Comparison of ENCODE assay signal across 9 cellular contexts in genomic region chr5:72452515-72453259, GRCh38. TPM values are rescaled to one million over a fixed set of nuclear protein-coding genes. Genes with fewer than 3 reads are reported as not detected.
DNase-seq lines count a peak whose midpoint lies in the region; ATAC-seq, FAIRE-seq and TF ChIP-seq lines count a peak whose summit lies in the region.
"Had no signal": no experiment of that assay in that cellular context is flagged by ENCODE, and none has a peak within 500 bp of the region (broad histone marks: within the 10 kb centered on the region; RNA-seq: fewer than 3 reads in every experiment).

No MANE protein-coding gene starts in this region.

- in situ Hi-C loops in G401 (cut with HindIII; ENCODE audit: low sequenced_read_pairs), result no loop called here

- no peak for TF ChIP-seq EP300 in A549 (IDR thresholded peaks at IDR 0.05)

- H3K27me3 ChIP-seq in duodenal mucosa (ENCODE audit: control insufficient read depth in 1 of 2, insufficient read depth in 2 of 2, low read length in 2 of 2), result no peaks in the 10 kb centered on the region
- H3K27me3 ChIP-seq in naive thymus-derived CD4-positive, alpha-beta T cell (ENCODE audit: control insufficient read depth in 2 of 2, insufficient read depth in 2 of 2, low read length in 2 of 2), result no peaks in the 10 kb centered on the region

- H3K27ac Mint-ChIP-seq in naive thymus-derived CD4-positive, alpha-beta T cell, result no peak overlapping the region

- intact Hi-C loops in mucosa of descending colon (cut with DNase I, micrococcal nuclease), result no loop called here
- intact Hi-C loops in naive thymus-derived CD4-positive, alpha-beta T cell (cut with micrococcal nuclease), result no loop called here

- peak; percentile 61 to 79 for DNase-seq in A549 (ENCODE audit: low read depth in 1 of 2, low spot score in 1 of 2)
- DNase-seq in HTR-8/SVneo (ENCODE audit: insufficient read length, low spot score), result peak; percentile 80
- peak in 2 of 3 donors; percentile 44 to 78 for DNase-seq in mucosa of descending colon
- no peak for DNase-seq in NCI-H345 (lab: John Stamatoyannopoulos, UW)
- DNase-seq in G401 (ENCODE audit: low spot score), result no peak
- no peak for DNase-seq in naive thymus-derived CD4-positive, alpha-beta T cell
- DNase-seq in NCI-H2196 (lab: John Stamatoyannopoulos, UW; ENCODE audit: unreplicated experiment), result no peak

- H3K9me3 Mint-ChIP-seq in naive thymus-derived CD4-positive, alpha-beta T cell, result peaks cover 0 to 1% (median 0%) of the 10 kb centered on the region in 11 donors

- CTCF ChIA-PET in A549 (lab: Yijun Ruan, JAX), result interaction anchor here (0.6 to 2.9 kb wide), 6 partner anchors 11 to 86 kb away, joined by 3 to 8 read pairs (median 4); no protein-coding TSS in a partner anchor
- CTCF ChIA-PET in naive thymus-derived CD4-positive, alpha-beta T cell (lab: Charles Lee), result no interaction called here

- POLR2A ChIA-PET in A549 (lab: Yijun Ruan, JAX), result interaction anchor here (0.9 kb wide), 1 partner anchor 13 kb away, joined by 3 read pairs; no protein-coding TSS in a partner anchor
- POLR2A ChIA-PET in naive thymus-derived CD4-positive, alpha-beta T cell (lab: Charles Lee), result no interaction called here

- H3K36me3 ChIP-seq in duodenal mucosa (ENCODE audit: control insufficient read depth in 1 of 2, insufficient read depth in 2 of 2, low read length in 2 of 2) (no peaks in the 10 kb centered on the region), mucosa of descending colon (ENCODE audit: low read depth) (no peaks in the 10 kb centered on the region)
- H3K36me3 ChIP-seq in naive thymus-derived CD4-positive, alpha-beta T cell (ENCODE audit: control insufficient read depth in 2 of 3, insufficient read depth in 3 of 3, low read length in 3 of 3), result no peaks in the 10 kb centered on the region

- H3K4me3 ChIP-seq in A549 (no peak overlapping the region), duodenal mucosa (ENCODE audit: low read depth in 1 of 2, low read length in 2 of 2) (peak overlapping the region; percentile 15 to 36), mucosa of descending colon (no peak overlapping the region)
- no peak overlapping the region for H3K4me3 ChIP-seq in naive thymus-derived CD4-positive, alpha-beta T cell (ENCODE audit: low read length)

- H3K27me3 Mint-ChIP-seq in naive thymus-derived CD4-positive, alpha-beta T cell, result peaks cover 0 to 10% (median 6%) of the 10 kb centered on the region in 5 donors

- peak in 1 of 2 experiments; percentile 21; a peak in 1 of 5 replicates for TF ChIP-seq RAD21 in A549 (conservative IDR thresholded peaks at IDR 0.05 in 1 of 2, IDR thresholded peaks at IDR 0.05 in 1 of 2)

- peak overlapping the region; percentile 72 for H3K4me2 ChIP-seq in A549

- H3K9ac ChIP-seq in duodenal mucosa (ENCODE audit: low read depth in 1 of 2, low read length in 2 of 2), result no peak overlapping the region

- no peak for TF ChIP-seq POLR2A in A549 (IDR thresholded peaks at IDR 0.05; ENCODE audit: low read length)

- FAIRE-seq in A549 (lab: Jason Lieb, UNC) (no peak), HTR-8/SVneo (lab: Jason Lieb, UNC) (peak; percentile 4)

- peaks cover 0 to 4% (median 0%) of the 10 kb centered on the region in 7 donors for H3K4me1 Mint-ChIP-seq in naive thymus-derived CD4-positive, alpha-beta T cell

- H3K4me1 ChIP-seq in A549, result peaks cover 26% of the 10 kb centered on the region
- peaks cover 20 to 23% of the 10 kb centered on the region in 2 donors for H3K4me1 ChIP-seq in duodenal mucosa (ENCODE audit: control insufficient read depth in 1 of 2, insufficient read depth in 2 of 2, low read length in 2 of 2)
- H3K4me1 ChIP-seq in mucosa of descending colon (ENCODE audit: low read depth), result peaks cover 10% of the 10 kb centered on the region
- no peaks in the 10 kb centered on the region for H3K4me1 ChIP-seq in naive thymus-derived CD4-positive, alpha-beta T cell (ENCODE audit: control insufficient read depth in 2 of 2, insufficient read depth in 2 of 2, low read length in 2 of 2)

- H3K36me3 Mint-ChIP-seq in naive thymus-derived CD4-positive, alpha-beta T cell, result no peaks in the 10 kb centered on the region

- H3K27ac ChIP-seq in A549, result peak overlapping the region; percentile 71 to 89
- H3K27ac ChIP-seq in duodenal mucosa (ENCODE audit: low read depth, low read length), result peak overlapping the region; percentile 71
- H3K27ac ChIP-seq in naive thymus-derived CD4-positive, alpha-beta T cell (ENCODE audit: low read depth, low read length), result no peak overlapping the region
- H3K27ac ChIP-seq: C4-2B had no signal

- peak; percentile 91 to 93 for ATAC-seq in A549
- peak; percentile 90 for ATAC-seq in mucosa of descending colon
- no peak for ATAC-seq in naive thymus-derived CD4-positive, alpha-beta T cell

- 11% methylated on average over 9 of the region's 9 CpGs for WGBS in A549 (ENCODE audit: missing lambda C conversion rate)

- no peak overlapping the region for H3K4me3 Mint-ChIP-seq in naive thymus-derived CD4-positive, alpha-beta T cell

- H3K9me3 ChIP-seq in A549, result no peaks in the 10 kb centered on the region
- H3K9me3 ChIP-seq in duodenal mucosa (ENCODE audit: control insufficient read depth in 1 of 2, low read length in 2 of 2), result no peaks in the 10 kb centered on the region
- H3K9me3 ChIP-seq in mucosa of descending colon, result no peaks in the 10 kb centered on the region
- no peaks in the 10 kb centered on the region for H3K9me3 ChIP-seq in naive thymus-derived CD4-positive, alpha-beta T cell (ENCODE audit: control insufficient read depth in 2 of 3, low read length in 3 of 3)

- TF ChIP-seq CTCF in A549 (IDR thresholded peaks at IDR 0.05) (no peak), mucosa of descending colon (IDR thresholded peaks at IDR 0.05) (no peak)

TF ChIP-seq in A549, 52 proteins besides CTCF, POLR2A, EP300 and RAD21:
- TF ChIP-seq SMC3 (IDR thresholded peaks at IDR 0.05) (0 out of 3 replicates have a peak, but pooled peaks have one; percentile 17), JUN (IDR thresholded peaks at IDR 0.05) (peak; percentile 41 to 53; a peak in 1 of 5 replicates), KDM1A (IDR thresholded peaks at IDR 0.05; ENCODE audit: low read depth) (no peak), JUNB (IDR thresholded peaks at IDR 0.05) (0 out of 2 replicates have a peak, but pooled peaks have one; percentile 34), FOSL2 (IDR thresholded peaks at IDR 0.05) (peak; percentile 37; the same call in 1 of the 2 replicates), FOSL2 (CRISPR knock-in tag; IDR thresholded peaks at IDR 0.05) (peak; percentile 70), MAX (IDR thresholded peaks at IDR 0.05) (0 out of 2 replicates have a peak, but pooled peaks have one; percentile 8)

RNA-seq across cellular contexts. Expression of gene ZNF366, which starts 54.5 kb away (rescaled TPM):
- polyA plus RNA-seq in A549 (2011; rRNA removed), result not detected in 2 replicates
- not detected in 2 replicates for polyA plus RNA-seq in A549 (2012; cell fraction: cytosol; rRNA removed)
- polyA plus RNA-seq in A549 (2012; cell fraction: nucleus; rRNA removed), result not detected in 2 replicates
- not detected in 3 replicates for polyA plus RNA-seq in A549 (2017; fragmentation: RNase III; extraction: RNeasy Plus Mini Kit Qiagen cat#74134 plus additional on column Dnase treatment)
- not detected in 2 replicates for polyA minus RNA-seq in A549 (2011; rRNA and poly(A)+ RNA removed)
- total RNA-seq in mucosa of descending colon, result 1 to 10 TPM in 2 of 3 donors, under 1 TPM in 1; 0.96 to 1.6 (median 1.6) TPM
- total RNA-seq in G401 (2014; rRNA removed; shearing (Covaris generic)), result not detected in 2 replicates
- total RNA-seq in naive thymus-derived CD4-positive, alpha-beta T cell, result 1 to 10 TPM in 1 of 5 experiments, under 1 TPM in 2, not detected in 2; 0.11 to 1.1 (median 0.19) TPM
- not detected for polyA plus RNA-seq in naive thymus-derived CD4-positive, alpha-beta T cell

Comparison
In these comparisons a context has a peak if more than half of its experiments do, and no peak if none do; other contexts are left out.
1. DNase-seq: peak in A549 (2 of 2), HTR-8/SVneo (single experiment) and mucosa of descending colon (2 of 3); none in NCI-H345 (single experiment), G401 (single experiment), naive thymus-derived CD4-positive, alpha-beta T cell (0 of 9) and NCI-H2196 (single experiment).
2. H3K4me3 ChIP-seq: peak in duodenal mucosa (2 of 2); none in A549 (single experiment), mucosa of descending colon (single experiment) and naive thymus-derived CD4-positive, alpha-beta T cell (single experiment).